In genomic region chr14:103284574-103285467, GRCh38 we compare ENCODE assay signal across 1 cellular context.
TF ChIP-seq lines count a peak whose summit lies in the region.

No MANE protein-coding gene starts in this region.

TF ChIP-seq in GM23338, 12 proteins besides CTCF, POLR2A, EP300 and RAD21 (continued from another document):
- TF ChIP-seq ZNF462 (CRISPR knock-in tag; IDR thresholded peaks at IDR 0.05) (no peak), ZNF331 (CRISPR knock-in tag; IDR thresholded peaks at IDR 0.05; ENCODE audit: low read depth) (no peak), EZH2phosphoT487 (IDR thresholded peaks at IDR 0.05; ENCODE audit: unreplicated experiment) (no peak), CREB1 (CRISPR knock-in tag; IDR thresholded peaks at IDR 0.05; ENCODE audit: low read depth) (no peak)
